In genomic region chr6:117317261-117317660, GRCh38 we compare ENCODE assay signal across 9 cellular contexts. TPM values are rescaled to one million over a fixed set of nuclear protein-coding genes. Genes with fewer than 3 reads are reported as not detected.
A peak's percentile ranks its signal among the peaks of the same experiment; 100 is the strongest.
DNase-seq lines count a peak whose midpoint lies in the region; ATAC-seq and TF ChIP-seq lines count a peak whose summit lies in the region.
"Had no signal": no experiment of that assay in that cellular context is flagged by ENCODE, and none has a peak within 500 bp of the region (broad histone marks: within the 10 kb centered on the region; RNA-seq: fewer than 3 reads in every experiment).

No MANE protein-coding gene starts in this region.

- WGBS in endodermal cell (ENCODE audit: insufficient coverage in 1 of 2, insufficient read length in 1 of 2), 2 experiments = 54% methylated on average over 4 of the region's 4 CpGs; no CpG with 5 or more reads in 1 of the 2 experiments

- H3K9me3 ChIP-seq in endodermal cell (ENCODE audit: control insufficient read depth, low read length) = no peaks in the 10 kb centered on the region

- H3K36me3 Mint-ChIP-seq in endodermal cell (ENCODE audit: low read depth) = no peaks in the 10 kb centered on the region

- no peaks in the 10 kb centered on the region for H3K27me3 Mint-ChIP-seq in endodermal cell (ENCODE audit: insufficient read depth)

- H3K4me1 ChIP-seq in endodermal cell (ENCODE audit: control insufficient read depth, insufficient read depth, low read length) = no peaks in the 10 kb centered on the region

- no peaks in the 10 kb centered on the region for H3K4me1 Mint-ChIP-seq in endodermal cell

- no peak overlapping the region for H3K9ac ChIP-seq in endodermal cell (ENCODE audit: extremely low read depth, low read length, poor library complexity, severe bottlenecking)

- H3K4me3 Mint-ChIP-seq in endodermal cell = no peak overlapping the region

- H3K36me3 ChIP-seq in endodermal cell (ENCODE audit: control insufficient read depth, insufficient read depth, low read length) = no peaks in the 10 kb centered on the region

- peak; percentile 80 for TF ChIP-seq CTCF in endodermal cell (conservative IDR thresholded peaks at IDR 0.05)

- H3K4me3 ChIP-seq in endodermal cell (ENCODE audit: low read length) = no peak overlapping the region

- no peaks in the 10 kb centered on the region for H3K27me3 ChIP-seq in endodermal cell (ENCODE audit: control insufficient read depth, insufficient read depth, low read length, poor library complexity, severe bottlenecking)

- DNase-seq in SHP77 (lab: John Stamatoyannopoulos, UW) (peak; percentile 0 to 5), SHP77 treated with DMSO at 0.1 percent for 48 hours (lab: John Stamatoyannopoulos, UW) (no peak), NCI-H1105 (lab: John Stamatoyannopoulos, UW) (peak; percentile 8), endodermal cell (no peak), superior temporal gyrus (ENCODE audit: extremely low spot score) (peak; percentile 26)
- no peak for DNase-seq in activated T-cell treated with anti-CD3 and anti-CD28 coated beads, Interleukin-2, amount 50 U/mL, for 48 hours
- DNase-seq: activated CD8-positive, alpha-beta memory T cell treated with anti-CD3 and anti-CD28 coated beads, Interleukin-2, amount 50 U/mL, for 48 hours had no signal

- no peaks in the 10 kb centered on the region for H3K9me3 Mint-ChIP-seq in endodermal cell

- ATAC-seq in HG02852 (IDR thresholded peaks at IDR 0.05; ENCODE audit: unreplicated experiment) (no peak), HG02884 (IDR thresholded peaks at IDR 0.05; ENCODE audit: unreplicated experiment) (no peak)

- no peak overlapping the region for H3K27ac Mint-ChIP-seq in endodermal cell

- H3K27ac ChIP-seq in endodermal cell (ENCODE audit: low read depth, low read length) = no peak overlapping the region

RNA-seq across cellular contexts. Expression of gene VGLL2, which starts 51.9 kb away (rescaled TPM):
- under 1 TPM in 1 of 2 donors, not detected in 1; 0.15 TPM for total RNA-seq in endodermal cell
- not detected for polyA plus RNA-seq in endodermal cell (2013, experiment 1 of 2)
- not detected for polyA plus RNA-seq in endodermal cell (2013, experiment 2 of 2)

Comparison
In these comparisons a context has a peak if more than half of its experiments do, and no peak if none do; other contexts are left out.
1. DNase-seq: peak in SHP77 (2 of 2), NCI-H1105 (single experiment) and superior temporal gyrus (single experiment); none in SHP77 treated with DMSO at 0.1 percent for 48 hours (single experiment), endodermal cell (single experiment) and activated T-cell treated with anti-CD3 and anti-CD28 coated beads, Interleukin-2, amount 50 U/mL, for 48 hours (0 of 2).